Comparison of ENCODE assay signal across 1 cellular context in genomic region chr1:55965981-55966461, GRCh38.
TF ChIP-seq lines count a peak whose summit lies in the region.

No MANE protein-coding gene starts in this region.

TF ChIP-seq in HEK293T, 16 proteins besides CTCF, POLR2A, EP300 and RAD21 (continued from another document):
- TF ChIP-seq BHLHE40 (IDR thresholded peaks at IDR 0.05; ENCODE audit: borderline replicate concordance) = no peak
- no peak for TF ChIP-seq NFRKB (IDR thresholded peaks at IDR 0.05)
